Comparison of ENCODE assay signal across 2 cellular contexts in the genomic region with DNA sequence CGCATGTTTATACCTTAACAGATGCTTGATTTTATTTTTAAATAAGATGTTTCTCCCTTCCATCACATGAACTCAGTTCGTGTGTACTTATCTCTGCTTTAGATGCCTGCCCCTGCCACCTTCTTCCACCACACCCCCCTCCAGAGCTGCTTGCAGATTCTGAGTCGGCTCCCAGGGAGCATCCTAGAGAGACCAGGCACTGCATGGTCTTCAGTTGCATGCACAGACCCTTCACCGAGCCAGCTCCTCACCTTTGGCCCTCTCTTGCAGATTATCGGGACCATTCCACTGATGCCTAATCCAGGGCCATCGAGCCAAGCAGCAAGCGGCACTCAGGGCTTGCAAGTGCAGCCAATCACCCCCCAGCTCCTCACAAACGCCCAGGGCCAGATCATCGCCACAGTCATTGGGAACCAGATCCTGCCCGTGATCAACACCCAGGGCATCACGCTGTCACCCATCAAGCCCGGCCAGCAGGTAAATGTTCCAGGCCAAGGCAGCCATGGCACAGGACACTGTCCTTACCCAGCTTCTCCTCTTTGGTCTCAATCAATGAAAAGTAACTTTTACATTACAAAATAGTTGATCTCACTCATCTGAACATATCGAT.
TF ChIP-seq lines count a peak whose summit lies in the region.

No MANE protein-coding gene starts in this region.

TF ChIP-seq in IMR-90, 13 proteins besides CTCF, POLR2A, EP300 and RAD21:
- TF ChIP-seq MAZ (IDR thresholded peaks at IDR 0.05; ENCODE audit: borderline replicate concordance, low read depth, low read length), result no peak
- TF ChIP-seq USF2 (IDR thresholded peaks at IDR 0.05; ENCODE audit: low read depth, low read length), result no peak
- TF ChIP-seq BHLHE40 (IDR thresholded peaks at IDR 0.05; ENCODE audit: low read depth, low read length), result no peak
- no peak for TF ChIP-seq RCOR1 (IDR thresholded peaks at IDR 0.05; ENCODE audit: insufficient replicate concordance, low read length)
- TF ChIP-seq NFE2L2 (IDR thresholded peaks at IDR 0.05; ENCODE audit: low read depth, low read length), result no peak
- TF ChIP-seq MXI1 (IDR thresholded peaks at IDR 0.05; ENCODE audit: borderline replicate concordance, low read depth, low read length), result no peak
- TF ChIP-seq MAFK (IDR thresholded peaks at IDR 0.05; ENCODE audit: low read depth, low read length), result no peak
- no peak for TF ChIP-seq SMC3 (IDR thresholded peaks at IDR 0.05; ENCODE audit: low read depth, low read length)
- TF ChIP-seq CHD1 (IDR thresholded peaks at IDR 0.05; ENCODE audit: low read depth, low read length), result no peak
- no peak for TF ChIP-seq FOS (IDR thresholded peaks at IDR 0.05; ENCODE audit: low read depth, low read length)
- TF ChIP-seq RFX5 (IDR thresholded peaks at IDR 0.05; ENCODE audit: low read depth, low read length), result no peak
- no peak for TF ChIP-seq ELK1 (IDR thresholded peaks at IDR 0.05; ENCODE audit: borderline replicate concordance, low read depth, low read length)

TF ChIP-seq in WTC11, 78 proteins besides CTCF, POLR2A, EP300 and RAD21:
- TF ChIP-seq ATF2 (CRISPR knock-in tag; IDR thresholded peaks at IDR 0.05; ENCODE audit: borderline replicate concordance, low read depth) (no peak), ATF6 (CRISPR knock-in tag; IDR thresholded peaks at IDR 0.05) (no peak), MAX (CRISPR knock-in tag; IDR thresholded peaks at IDR 0.05) (no peak), RORB (CRISPR knock-in tag; IDR thresholded peaks at IDR 0.05) (no peak), FOXK1 (CRISPR knock-in tag; IDR thresholded peaks at IDR 0.05) (no peak), ESRRA (CRISPR knock-in tag; IDR thresholded peaks at IDR 0.05; ENCODE audit: borderline replicate concordance) (no peak), ZMAT4 (CRISPR knock-in tag; IDR thresholded peaks at IDR 0.05) (no peak), ZNF138 (CRISPR knock-in tag; conservative IDR thresholded peaks at IDR 0.05) (no peak), ATF1 (CRISPR knock-in tag; IDR thresholded peaks at IDR 0.05) (no peak)
- TF ChIP-seq, protein P1, sequence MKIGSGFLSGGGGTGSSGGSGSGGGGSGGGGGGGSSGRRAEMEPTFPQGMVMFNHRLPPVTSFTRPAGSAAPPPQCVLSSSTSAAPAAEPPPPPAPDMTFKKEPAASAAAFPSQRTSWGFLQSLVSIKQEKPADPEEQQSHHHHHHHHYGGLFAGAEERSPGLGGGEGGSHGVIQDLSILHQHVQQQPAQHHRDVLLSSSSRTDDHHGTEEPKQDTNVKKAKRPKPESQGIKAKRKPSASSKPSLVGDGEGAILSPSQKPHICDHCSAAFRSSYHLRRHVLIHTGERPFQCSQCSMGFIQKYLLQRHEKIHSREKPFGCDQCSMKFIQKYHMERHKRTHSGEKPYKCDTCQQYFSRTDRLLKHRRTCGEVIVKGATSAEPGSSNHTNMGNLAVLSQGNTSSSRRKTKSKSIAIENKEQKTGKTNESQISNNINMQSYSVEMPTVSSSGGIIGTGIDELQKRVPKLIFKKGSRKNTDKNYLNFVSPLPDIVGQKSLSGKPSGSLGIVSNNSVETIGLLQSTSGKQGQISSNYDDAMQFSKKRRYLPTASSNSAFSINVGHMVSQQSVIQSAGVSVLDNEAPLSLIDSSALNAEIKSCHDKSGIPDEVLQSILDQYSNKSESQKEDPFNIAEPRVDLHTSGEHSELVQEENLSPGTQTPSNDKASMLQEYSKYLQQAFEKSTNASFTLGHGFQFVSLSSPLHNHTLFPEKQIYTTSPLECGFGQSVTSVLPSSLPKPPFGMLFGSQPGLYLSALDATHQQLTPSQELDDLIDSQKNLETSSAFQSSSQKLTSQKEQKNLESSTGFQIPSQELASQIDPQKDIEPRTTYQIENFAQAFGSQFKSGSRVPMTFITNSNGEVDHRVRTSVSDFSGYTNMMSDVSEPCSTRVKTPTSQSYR (CRISPR knock-in tag; IDR thresholded peaks at IDR 0.05), result no peak
- TF ChIP-seq, protein P2, sequence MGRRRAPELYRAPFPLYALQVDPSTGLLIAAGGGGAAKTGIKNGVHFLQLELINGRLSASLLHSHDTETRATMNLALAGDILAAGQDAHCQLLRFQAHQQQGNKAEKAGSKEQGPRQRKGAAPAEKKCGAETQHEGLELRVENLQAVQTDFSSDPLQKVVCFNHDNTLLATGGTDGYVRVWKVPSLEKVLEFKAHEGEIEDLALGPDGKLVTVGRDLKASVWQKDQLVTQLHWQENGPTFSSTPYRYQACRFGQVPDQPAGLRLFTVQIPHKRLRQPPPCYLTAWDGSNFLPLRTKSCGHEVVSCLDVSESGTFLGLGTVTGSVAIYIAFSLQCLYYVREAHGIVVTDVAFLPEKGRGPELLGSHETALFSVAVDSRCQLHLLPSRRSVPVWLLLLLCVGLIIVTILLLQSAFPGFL (CRISPR knock-in tag; IDR thresholded peaks at IDR 0.05; ENCODE audit: borderline replicate concordance), result no peak
- TF ChIP-seq, protein P3, sequence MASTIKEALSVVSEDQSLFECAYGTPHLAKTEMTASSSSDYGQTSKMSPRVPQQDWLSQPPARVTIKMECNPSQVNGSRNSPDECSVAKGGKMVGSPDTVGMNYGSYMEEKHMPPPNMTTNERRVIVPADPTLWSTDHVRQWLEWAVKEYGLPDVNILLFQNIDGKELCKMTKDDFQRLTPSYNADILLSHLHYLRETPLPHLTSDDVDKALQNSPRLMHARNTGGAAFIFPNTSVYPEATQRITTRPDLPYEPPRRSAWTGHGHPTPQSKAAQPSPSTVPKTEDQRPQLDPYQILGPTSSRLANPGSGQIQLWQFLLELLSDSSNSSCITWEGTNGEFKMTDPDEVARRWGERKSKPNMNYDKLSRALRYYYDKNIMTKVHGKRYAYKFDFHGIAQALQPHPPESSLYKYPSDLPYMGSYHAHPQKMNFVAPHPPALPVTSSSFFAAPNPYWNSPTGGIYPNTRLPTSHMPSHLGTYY (CRISPR knock-in tag; IDR thresholded peaks at IDR 0.05), result no peak
